In the genomic region with DNA sequence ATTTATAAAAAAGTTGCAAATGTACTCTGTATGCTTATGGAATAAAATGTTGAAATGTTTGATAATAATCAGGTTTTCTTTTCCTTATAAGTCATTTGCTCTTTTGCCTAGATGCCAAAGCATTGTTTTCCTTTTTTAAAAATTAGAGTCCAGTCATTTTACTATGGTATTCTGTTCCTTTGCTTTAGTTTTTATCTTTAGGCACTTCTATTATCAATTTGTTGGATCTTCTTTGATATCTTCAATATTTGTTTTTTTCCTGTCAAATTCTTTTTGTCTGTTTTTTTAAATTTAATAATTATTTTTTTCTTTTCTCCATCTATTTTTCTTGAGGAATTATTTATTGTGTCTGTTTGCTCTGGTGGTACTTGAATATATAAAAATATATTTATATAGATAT, we compare ENCODE assay signal across 1 cellular context. TPM values are rescaled to one million over a fixed set of nuclear protein-coding genes. Genes with fewer than 3 reads are reported as not detected.
"Had no signal": no experiment of that assay in that cellular context is flagged by ENCODE, and none has a peak within 500 bp of the region (broad histone marks: within the 10 kb centered on the region; RNA-seq: fewer than 3 reads in every experiment).

No MANE protein-coding gene starts in this region.

RNA-seq across cellular contexts. Expression of gene TNFAIP8L3, which starts 28.3 kb away (rescaled TPM):
- polyA plus RNA-seq: IgD-negative memory B cell had no signal
